Comparison of ENCODE assay signal across 13 cellular contexts in genomic region chr1:243791586-243792267, GRCh38. TPM values are rescaled to one million over a fixed set of nuclear protein-coding genes. Genes with fewer than 3 reads are reported as not detected.
DNase-seq lines count a peak whose midpoint lies in the region; ATAC-seq and TF ChIP-seq lines count a peak whose summit lies in the region.
"Had no signal": no experiment of that assay in that cellular context is flagged by ENCODE, and none has a peak within 500 bp of the region (broad histone marks: within the 10 kb centered on the region; RNA-seq: fewer than 3 reads in every experiment).

No MANE protein-coding gene starts in this region.

- TF ChIP-seq POLR2A in breast epithelium (IDR thresholded peaks at IDR 0.05) (no peak), prostate gland (IDR thresholded peaks at IDR 0.05) (no peak)

- WGBS in mammary epithelial cell (ENCODE audit: low coverage, missing lambda C conversion rate): 81% methylated on average over 4 of the region's 4 CpGs
- WGBS in prostate gland: 38% methylated on average over 4 of the region's 4 CpGs
- 61 to 67% methylated on average over 4 of the region's 4 CpGs for WGBS in aorta, 2 donors

- no peaks in the 10 kb centered on the region for H3K27me3 ChIP-seq in breast epithelium
- H3K27me3 ChIP-seq in mammary epithelial cell (ENCODE audit: insufficient read depth, low read length): no peaks in the 10 kb centered on the region
- no peaks in the 10 kb centered on the region for H3K27me3 ChIP-seq in prostate gland (replicated peaks; ENCODE audit: insufficient read depth)
- H3K27me3 ChIP-seq in aorta (ENCODE audit: control insufficient read depth in 1 of 2, insufficient read depth in 2 of 2, low read length in 1 of 2): no peaks in the 10 kb centered on the region

- CTCF ChIA-PET in mammary epithelial cell (lab: Charles Lee; ENCODE audit: low non-redundant PET): no interaction called here

- peak overlapping the region; percentile 56 to 66 for H3K27ac ChIP-seq in breast epithelium
- no peak overlapping the region for H3K27ac ChIP-seq in mammary epithelial cell (ENCODE audit: insufficient read depth, low read depth, low read length)
- H3K27ac ChIP-seq in prostate gland: peak overlapping the region; percentile 68 to 77
- no peak overlapping the region for H3K27ac ChIP-seq in aorta (ENCODE audit: low read depth in 1 of 2, low read length in 2 of 2)
- H3K27ac ChIP-seq: 22Rv1, SK-N-MC had no signal

- H3K9me3 ChIP-seq in breast epithelium (no peaks in the 10 kb centered on the region), mammary epithelial cell (replicated peaks; ENCODE audit: insufficient read depth, low read length) (no peaks in the 10 kb centered on the region), prostate gland (no peaks in the 10 kb centered on the region), aorta (ENCODE audit: control insufficient read depth, low read length) (no peaks in the 10 kb centered on the region), mucosa of descending colon (no peaks in the 10 kb centered on the region)

- no TSS peak for BruUV-seq in mammary epithelial cell (replicated peaks; lab: Mats Ljungman, UMichigan)

- no peaks in the 10 kb centered on the region for H4K20me1 ChIP-seq in mammary epithelial cell (ENCODE audit: insufficient read depth, low read length)

- in situ Hi-C loops in mammary epithelial cell (cut with MboI; ENCODE audit: low sequenced_read_pairs in 2 of 2): no loop called here

- no peak for TF ChIP-seq CTCF in breast epithelium (IDR thresholded peaks at IDR 0.05)
- no peak for TF ChIP-seq CTCF in mammary epithelial cell (conservative IDR thresholded peaks at IDR 0.05 in 1 of 2, IDR thresholded peaks at IDR 0.05 in 1 of 2; ENCODE audit: extremely low read depth in 1 of 2, insufficient read depth in 1 of 2, low read depth in 1 of 2, low read length in 2 of 2)
- no peak for TF ChIP-seq CTCF in prostate gland (IDR thresholded peaks at IDR 0.05)
- TF ChIP-seq CTCF in mucosa of descending colon (IDR thresholded peaks at IDR 0.05): no peak

- dilution Hi-C loops in mammary epithelial cell (cut with HindIII; ENCODE audit: low sequenced_read_pairs): no loop called here

- H3K4me2 ChIP-seq in mammary epithelial cell (ENCODE audit: insufficient read depth, low read depth, low read length): no peak overlapping the region

- intact Hi-C loops in breast epithelium (cut with DNase I; ENCODE audit: low total_unique reads): no loop called here
- intact Hi-C loops in mammary epithelial cell (cut with micrococcal nuclease): no loop called here
- intact Hi-C loops in left ventricle myocardium superior (cut with micrococcal nuclease): no loop called here
- intact Hi-C loops in prostate gland (cut with DNase I): loop anchor here (5.0 kb wide), 1 partner anchor 56 kb away; no protein-coding TSS in a partner anchor
- intact Hi-C loops in aorta (cut with DNase I): no loop called here
- intact Hi-C loops in mucosa of descending colon (cut with DNase I, micrococcal nuclease): no loop called here

- H3K4me1 ChIP-seq in breast epithelium (peaks cover 6 to 9% of the 10 kb centered on the region in 2 donors), mammary epithelial cell (ENCODE audit: insufficient read depth, low read length) (no peaks in the 10 kb centered on the region), prostate gland (replicated peaks) (peaks cover 8% of the 10 kb centered on the region), aorta (ENCODE audit: control insufficient read depth in 1 of 2, insufficient read depth in 2 of 2, low read length in 2 of 2) (peaks cover 1 to 11% of the 10 kb centered on the region in 2 donors), mucosa of descending colon (ENCODE audit: low read depth) (no peaks in the 10 kb centered on the region)

- ATAC-seq in left ventricle myocardium superior: peak; percentile 86
- ATAC-seq in aorta (ENCODE audit: low FRiP score): peak; percentile 52
- ATAC-seq in mucosa of descending colon: no peak
- ATAC-seq in GM18511 (IDR thresholded peaks at IDR 0.05; ENCODE audit: unreplicated experiment): no peak
- ATAC-seq: WTC11 had no signal

- peak overlapping the region in 1 of 3 donors; percentile 4 for H3K4me3 ChIP-seq in breast epithelium
- no peak overlapping the region for H3K4me3 ChIP-seq in mammary epithelial cell (replicated peaks in 1 of 3; ENCODE audit: insufficient read depth in 1 of 3, low read depth in 2 of 3, low read length in 3 of 3)
- no peak overlapping the region for H3K4me3 ChIP-seq in prostate gland
- H3K4me3 ChIP-seq in aorta (ENCODE audit: low read length in 2 of 2): no peak overlapping the region
- H3K4me3 ChIP-seq in mucosa of descending colon: no peak overlapping the region
- H3K4me3 ChIP-seq: SK-N-MC had no signal

- DNase-seq in breast epithelium (ENCODE audit: low spot score in 2 of 2) (peak in 1 of 2 donors; percentile 22), mammary epithelial cell (no peak), left ventricle myocardium superior (no peak), prostate gland (ENCODE audit: low spot score) (peak; percentile 38), aorta (no peak), mucosa of descending colon (no peak), activated gamma-delta T cell (lab: John Stamatoyannopoulos, UW) (no peak)
- DNase-seq: effector CD4-positive, alpha-beta T cell; NCI-H2171 had no signal

- no peak overlapping the region for H2AFZ ChIP-seq in mammary epithelial cell (ENCODE audit: low read depth, low read length)

- H3K36me3 ChIP-seq in breast epithelium: no peaks in the 10 kb centered on the region
- no peaks in the 10 kb centered on the region for H3K36me3 ChIP-seq in mammary epithelial cell (ENCODE audit: insufficient read depth, low read length)
- H3K36me3 ChIP-seq in prostate gland: no peaks in the 10 kb centered on the region
- H3K36me3 ChIP-seq in aorta (ENCODE audit: control insufficient read depth in 1 of 2, insufficient read depth in 2 of 2, low read length in 1 of 2): no peaks in the 10 kb centered on the region
- H3K36me3 ChIP-seq in mucosa of descending colon (ENCODE audit: low read depth): no peaks in the 10 kb centered on the region

- no peak overlapping the region for H3K9ac ChIP-seq in mammary epithelial cell (ENCODE audit: insufficient read depth, low read length)

- H3K79me2 ChIP-seq in mammary epithelial cell (ENCODE audit: insufficient read depth, low read length): peaks cover 22% of the 10 kb centered on the region

RNA-seq across cellular contexts. Expression of gene AKT3, which starts 58.3 kb away (rescaled TPM):
- total RNA-seq in breast epithelium (10 to 100 TPM; 49.6 to 58.7 (median 58.7) TPM), mammary epithelial cell (10 to 100 TPM in 1 of 2 donors, 1 to 10 TPM in 1; 9.3 to 16.2 TPM), left ventricle myocardium superior (20.9 TPM), prostate gland (10 to 100 TPM; 40.7 to 62.7 TPM), aorta (100 to 1,000 TPM; 165 to 177 TPM), mucosa of descending colon (100 to 1,000 TPM in 1 of 3 donors, 10 to 100 TPM in 1, 1 to 10 TPM in 1; 8.2 to 119 (median 12.6) TPM)
- polyA plus RNA-seq in mammary epithelial cell (11.2 TPM), aorta (10 to 100 TPM; 18.6 to 41.9 TPM)
- polyA minus RNA-seq in mammary epithelial cell: 57.8 TPM

Comparison
In these comparisons a context has a peak if more than half of its experiments do, and no peak if none do; other contexts are left out.
1. H3K27ac ChIP-seq: peak in breast epithelium (2 of 2) and prostate gland (2 of 2); none in mammary epithelial cell (single experiment) and aorta (0 of 2).
2. ATAC-seq: peak in left ventricle myocardium superior (single experiment) and aorta (single experiment); none in mucosa of descending colon (single experiment) and GM18511 (single experiment).